In genomic region chr2:168470880-168471475, GRCh38 we compare ENCODE assay signal across 13 cellular contexts. TPM values are rescaled to one million over a fixed set of nuclear protein-coding genes. Genes with fewer than 3 reads are reported as not detected.
DNase-seq lines count a peak whose midpoint lies in the region; ATAC-seq and TF ChIP-seq lines count a peak whose summit lies in the region.
"Had no signal": no experiment of that assay in that cellular context is flagged by ENCODE, and none has a peak within 500 bp of the region (broad histone marks: within the 10 kb centered on the region; RNA-seq: fewer than 3 reads in every experiment).

No MANE protein-coding gene starts in this region.

- no peaks in the 10 kb centered on the region for H3K27me3 Mint-ChIP-seq in nephron progenitor cell (ENCODE audit: low read depth, poor library complexity)
- H3K27me3 Mint-ChIP-seq: activated T-cell treated with anti-CD3 and anti-CD28 coated beads, Interleukin-2, amount 50 U/mL, for 24 hours; naive B cell had no signal

- DNase-seq in NCI-H510A treated with DMSO at 0.1 percent for 48 hours (lab: John Stamatoyannopoulos, UW): peak; percentile 45
- no peak for DNase-seq in NCI-H510A (lab: John Stamatoyannopoulos, UW)
- peak; percentile 35 for DNase-seq in NCI-H524 treated with DMSO at 0.1 percent for 48 hours (lab: John Stamatoyannopoulos, UW)
- no peak for DNase-seq in nephron progenitor cell
- DNase-seq in H7: no peak
- DNase-seq in A172 (ENCODE audit: low spot score): no peak
- DNase-seq: ACHN; activated T-cell treated with anti-CD3 and anti-CD28 coated beads, Interleukin-2, amount 50 U/mL, for 24 hours; hypothalamus; naive B cell; thyroid gland had no signal

- ATAC-seq in GM21825 (IDR thresholded peaks at IDR 0.05; ENCODE audit: unreplicated experiment) (peak; percentile 33), HG03025 (IDR thresholded peaks at IDR 0.05; ENCODE audit: low FRiP score, unreplicated experiment) (no peak)

- H3K27me3 ChIP-seq in H7 (ENCODE audit: control insufficient read depth, insufficient read depth, low read length): no peaks in the 10 kb centered on the region; the same call in 1 of the 2 replicates
- H3K27me3 ChIP-seq: thyroid gland had no signal

- H3K4me1 Mint-ChIP-seq in nephron progenitor cell: peaks cover 76% of the 10 kb centered on the region

- no peak for TF ChIP-seq CTCF in nephron progenitor cell (IDR thresholded peaks at IDR 0.05)

- no peaks in the 10 kb centered on the region for H3K9me3 Mint-ChIP-seq in nephron progenitor cell
- H3K9me3 Mint-ChIP-seq: activated T-cell treated with anti-CD3 and anti-CD28 coated beads, Interleukin-2, amount 50 U/mL, for 24 hours; naive B cell had no signal

- H3K4me3 Mint-ChIP-seq in nephron progenitor cell: peak overlapping the region; percentile 49
- H3K4me3 Mint-ChIP-seq: activated T-cell treated with anti-CD3 and anti-CD28 coated beads, Interleukin-2, amount 50 U/mL, for 24 hours; naive B cell had no signal

- peak overlapping the region; percentile 97 for H3K27ac Mint-ChIP-seq in nephron progenitor cell

- H3K36me3 ChIP-seq in H7 (replicated peaks; ENCODE audit: control insufficient read depth, insufficient read depth, low read length): no peaks in the 10 kb centered on the region
- H3K36me3 ChIP-seq: thyroid gland had no signal

- H3K4me3 ChIP-seq in H7 (ENCODE audit: insufficient read depth, low read depth, low read length): no peak overlapping the region
- H3K4me3 ChIP-seq: thyroid gland had no signal

- peaks cover 20% of the 10 kb centered on the region for H3K36me3 Mint-ChIP-seq in nephron progenitor cell (ENCODE audit: low read depth)

RNA-seq across cellular contexts. Expression of gene CERS6, which starts 14.9 kb away (rescaled TPM):
- total RNA-seq in H7 (2014; rRNA removed; shearing (Covaris generic)): 13.1 and 14.0 TPM in 2 replicates
- total RNA-seq in A172 (2014; rRNA removed; shearing (Covaris generic)): 25.4 and 28.1 TPM in 2 replicates

Comparison
In these comparisons a context has a peak if more than half of its experiments do, and no peak if none do; other contexts are left out.
1. DNase-seq: peak in NCI-H510A treated with DMSO at 0.1 percent for 48 hours (single experiment) and NCI-H524 treated with DMSO at 0.1 percent for 48 hours (single experiment); none in NCI-H510A (single experiment), nephron progenitor cell (single experiment), H7 (single experiment) and A172 (single experiment).